8 cellular contexts compared by ENCODE assay signal in the genomic region with DNA sequence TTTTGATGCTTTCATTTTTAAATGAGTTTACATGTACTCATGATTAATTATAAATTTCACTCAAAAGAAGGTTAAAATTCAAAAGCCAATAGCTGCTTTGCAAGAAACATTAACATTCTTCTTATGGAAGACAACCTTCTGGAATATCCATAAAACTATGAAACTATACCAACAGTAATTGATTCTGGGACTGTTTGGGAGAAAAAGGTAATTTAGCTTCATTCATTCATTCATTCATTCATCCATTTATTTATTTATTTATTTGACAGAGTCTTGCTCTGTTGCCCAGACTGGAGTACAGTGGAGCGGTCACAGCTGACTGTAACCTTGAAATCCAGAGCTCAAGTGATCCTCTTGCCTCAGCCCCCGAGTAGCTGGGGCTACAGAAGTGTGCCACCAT.
"Had no signal": no experiment of that assay in that cellular context is flagged by ENCODE, and none has a peak within 500 bp of the region (broad histone marks: within the 10 kb centered on the region; RNA-seq: fewer than 3 reads in every experiment).

No MANE protein-coding gene starts in this region.

- ATAC-seq: GM23338, HepG2 had no signal

- H3K4me2 ChIP-seq: GM23338 had no signal

- DNase-seq: H9, HCEC 1CT had no signal

- H2AFZ ChIP-seq: GM23338 had no signal

- H3K4me3 Mint-ChIP-seq: GM23338, H9, IgD-negative memory B cell had no signal

- H3K27me3 Mint-ChIP-seq: IgD-negative memory B cell had no signal

- H3K4me3 ChIP-seq: GM23338 had no signal

- FAIRE-seq: H1, H54, HepG2, HTR-8/SVneo had no signal
